ENCODE assay signal across 1 cellular context in genomic region chr2:204687776-204688175, GRCh38.
TF ChIP-seq lines count a peak whose summit lies in the region.

No MANE protein-coding gene starts in this region.

TF ChIP-seq in IMR-90, 13 proteins besides CTCF, POLR2A, EP300 and RAD21 (continued from another document):
- TF ChIP-seq ELK1 (IDR thresholded peaks at IDR 0.05; ENCODE audit: borderline replicate concordance, low read depth, low read length), result no peak
- TF ChIP-seq MAZ (IDR thresholded peaks at IDR 0.05; ENCODE audit: borderline replicate concordance, low read depth, low read length), result no peak
- no peak for TF ChIP-seq BHLHE40 (IDR thresholded peaks at IDR 0.05; ENCODE audit: low read depth, low read length)
- no peak for TF ChIP-seq RFX5 (IDR thresholded peaks at IDR 0.05; ENCODE audit: low read depth, low read length)
- no peak for TF ChIP-seq CHD1 (IDR thresholded peaks at IDR 0.05; ENCODE audit: low read depth, low read length)
- TF ChIP-seq NFE2L2 (IDR thresholded peaks at IDR 0.05; ENCODE audit: low read depth, low read length), result no peak
- no peak for TF ChIP-seq FOS (IDR thresholded peaks at IDR 0.05; ENCODE audit: low read depth, low read length)
- TF ChIP-seq CEBPB (IDR thresholded peaks at IDR 0.05; ENCODE audit: low read depth, low read length), result no peak
- no peak for TF ChIP-seq RCOR1 (IDR thresholded peaks at IDR 0.05; ENCODE audit: insufficient replicate concordance, low read length)
- no peak for TF ChIP-seq MAFK (IDR thresholded peaks at IDR 0.05; ENCODE audit: low read depth, low read length)
- no peak for TF ChIP-seq SMC3 (IDR thresholded peaks at IDR 0.05; ENCODE audit: low read depth, low read length)
- TF ChIP-seq USF2 (IDR thresholded peaks at IDR 0.05; ENCODE audit: low read depth, low read length), result no peak
